Comparison of ENCODE assay signal across 32 cellular contexts in the genomic region with DNA sequence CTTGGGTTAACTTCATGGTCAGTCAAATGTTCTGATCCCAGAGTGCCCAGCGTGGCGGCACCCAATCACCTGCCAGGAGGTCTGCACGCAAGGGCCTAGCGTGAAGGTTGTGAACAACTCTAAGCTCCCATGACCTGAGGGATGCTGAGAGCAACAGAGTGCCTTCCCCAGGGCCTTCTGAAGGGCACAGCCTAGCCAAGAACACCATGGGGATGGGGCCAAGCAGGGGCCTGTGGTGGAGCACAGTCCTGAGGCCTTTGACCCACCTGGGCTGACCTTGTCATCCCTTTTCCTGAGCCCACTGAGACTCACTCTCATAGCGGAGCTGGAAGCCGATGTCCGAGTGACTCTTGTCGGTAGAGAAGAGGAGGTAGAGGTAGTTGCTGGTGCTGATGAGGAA.
"Had no signal": no experiment of that assay in that cellular context is flagged by ENCODE, and none has a peak within 500 bp of the region (broad histone marks: within the 10 kb centered on the region; RNA-seq: fewer than 3 reads in every experiment).

No MANE protein-coding gene starts in this region.

- H3K9me3 ChIP-seq: esophagus squamous epithelium, gastroesophageal sphincter had no signal

- ATAC-seq: activated CD4-positive, CD25-positive, alpha-beta regulatory T cell treated with anti-CD3 and anti-CD28 coated beads, Interleukin-2, amount 50 U/mL, for 24 hours; activated CD8-positive, alpha-beta memory T cell treated with anti-CD3 and anti-CD28 coated beads, Interleukin-2, amount 10 ng/mL, durations not matched to agents 7 days and 5 days; activated CD8-positive, alpha-beta T cell treated with anti-CD3 and anti-CD28 coated beads for 36 hours; activated T-cell treated with anti-CD3 and anti-CD28 coated beads, Interleukin-2, amount 50 U/mL, for 72 hours; effector memory CD8-positive, alpha-beta T cell; gastroesophageal sphincter; T-helper 17 cell had no signal

- H3K36me3 ChIP-seq: brain microvascular endothelial cell, esophagus squamous epithelium, gastroesophageal sphincter, WERI-Rb-1 had no signal

- H3K4me3 ChIP-seq: coronary artery, dorsolateral prefrontal cortex, esophagus squamous epithelium, gastroesophageal sphincter had no signal

- FAIRE-seq: astrocyte had no signal

- H3K4me3 Mint-ChIP-seq: activated B cell treated with CpG ODN at 0.5 μM for 24 hours; activated CD8-positive, alpha-beta memory T cell treated with anti-CD3 and anti-CD28 coated beads, Interleukin-2, amount 10 ng/mL, durations not matched to agents 7 days and 5 days; activated CD8-positive, alpha-beta T cell treated with anti-CD3 and anti-CD28 coated beads for 36 hours; activated naive CD4-positive, alpha-beta T cell treated with anti-CD3 and anti-CD28 coated beads, Interleukin-2, amount 10 ng/mL, durations not matched to agents 7 days and 5 days; activated naive CD8-positive, alpha-beta T cell; activated T-cell treated with anti-CD3 and anti-CD28 coated beads, Interleukin-2, amount 50 U/mL, for 24 hours; activated T-cell treated with anti-CD3 and anti-CD28 coated beads, Interleukin-2, amount 50 U/mL, for 72 hours; central memory CD8-positive, alpha-beta T cell; dendritic cell treated with granulocyte-macrophage colony-stimulating factor and Interleukin-4, amounts not matched to agents 40 ng/mL and 50 ng/mL, for 4 days; effector memory CD8-positive, alpha-beta T cell; T-helper 17 cell; T-helper 2 cell treated with Interferon-gamma antibody and Interleukin-4, amounts not matched to agents 5 μg/mL and 100 μg/mL, for 36 hours had no signal

- H3K27me3 ChIP-seq: brain microvascular endothelial cell, dorsolateral prefrontal cortex had no signal

- H3K27ac ChIP-seq: brain microvascular endothelial cell, coronary artery, esophagus squamous epithelium, gastroesophageal sphincter, WERI-Rb-1 had no signal

- H3K4me1 Mint-ChIP-seq: activated B cell treated with CpG ODN at 0.5 μM for 24 hours; activated CD8-positive, alpha-beta memory T cell treated with anti-CD3 and anti-CD28 coated beads, Interleukin-2, amount 10 ng/mL, durations not matched to agents 7 days and 5 days; activated naive CD4-positive, alpha-beta T cell treated with anti-CD3 and anti-CD28 coated beads, Interleukin-2, amount 10 ng/mL, durations not matched to agents 7 days and 5 days; central memory CD8-positive, alpha-beta T cell; T-helper 17 cell had no signal

- H3K27ac Mint-ChIP-seq: activated B cell treated with CpG ODN at 0.5 μM for 24 hours; activated CD8-positive, alpha-beta memory T cell treated with anti-CD3 and anti-CD28 coated beads, Interleukin-2, amount 10 ng/mL, durations not matched to agents 7 days and 5 days; activated CD8-positive, alpha-beta T cell treated with anti-CD3 and anti-CD28 coated beads for 36 hours; activated naive CD4-positive, alpha-beta T cell treated with anti-CD3 and anti-CD28 coated beads, Interleukin-2, amount 10 ng/mL, durations not matched to agents 7 days and 5 days; activated naive CD8-positive, alpha-beta T cell; activated T-cell treated with anti-CD3 and anti-CD28 coated beads, Interleukin-2, amount 50 U/mL, for 24 hours; activated T-cell treated with anti-CD3 and anti-CD28 coated beads, Interleukin-2, amount 50 U/mL, for 72 hours; dendritic cell treated with granulocyte-macrophage colony-stimulating factor and Interleukin-4, amounts not matched to agents 40 ng/mL and 50 ng/mL, for 4 days; effector memory CD8-positive, alpha-beta T cell; T-helper 17 cell; T-helper 2 cell treated with Interferon-gamma antibody and Interleukin-4, amounts not matched to agents 5 μg/mL and 100 μg/mL, for 36 hours had no signal

- H3K36me3 Mint-ChIP-seq: activated CD8-positive, alpha-beta memory T cell treated with anti-CD3 and anti-CD28 coated beads, Interleukin-2, amount 10 ng/mL, durations not matched to agents 7 days and 5 days; activated naive CD4-positive, alpha-beta T cell treated with anti-CD3 and anti-CD28 coated beads, Interleukin-2, amount 10 ng/mL, durations not matched to agents 7 days and 5 days; activated naive CD8-positive, alpha-beta T cell had no signal

- H3K4me1 ChIP-seq: esophagus squamous epithelium, gastroesophageal sphincter had no signal

- H3K9me3 Mint-ChIP-seq: activated B cell treated with CpG ODN at 0.5 μM for 24 hours; activated CD8-positive, alpha-beta T cell treated with anti-CD3 and anti-CD28 coated beads for 36 hours; activated naive CD4-positive, alpha-beta T cell treated with anti-CD3 and anti-CD28 coated beads, Interleukin-2, amount 10 ng/mL, durations not matched to agents 7 days and 5 days; activated T-cell treated with anti-CD3 and anti-CD28 coated beads, Interleukin-2, amount 50 U/mL, for 24 hours; activated T-cell treated with anti-CD3 and anti-CD28 coated beads, Interleukin-2, amount 50 U/mL, for 72 hours; central memory CD8-positive, alpha-beta T cell; dendritic cell treated with granulocyte-macrophage colony-stimulating factor and Interleukin-4, amounts not matched to agents 40 ng/mL and 50 ng/mL, for 4 days; effector memory CD8-positive, alpha-beta T cell; T-helper 2 cell treated with Interferon-gamma antibody and Interleukin-4, amounts not matched to agents 5 μg/mL and 100 μg/mL, for 36 hours had no signal

- DNase-seq: activated B cell treated with CpG ODN at 0.5 μM for 24 hours; activated CD4-positive, alpha-beta T cell treated with anti-CD3 and anti-CD28 coated beads for 48 hours; activated CD4-positive, alpha-beta T cell treated with anti-CD3 and anti-CD28 coated beads, Interleukin-2, amount 50 U/mL, for 1 hour; activated CD4-positive, alpha-beta T cell treated with anti-CD3 and anti-CD28 coated beads, Interleukin-2, amount 50 U/mL, for 48 hours; activated CD8-positive, alpha-beta memory T cell treated with anti-CD3 and anti-CD28 coated beads, Interleukin-2, amount 10 ng/mL, durations not matched to agents 7 days and 5 days; activated CD8-positive, alpha-beta memory T cell treated with anti-CD3 and anti-CD28 coated beads, Interleukin-2, amount 50 U/mL, for 48 hours; activated CD8-positive, alpha-beta T cell treated with anti-CD3 and anti-CD28 coated beads for 36 hours; activated gamma-delta T cell; activated naive CD4-positive, alpha-beta T cell; activated naive CD4-positive, alpha-beta T cell treated with anti-CD3 and anti-CD28 coated beads, Interleukin-2, amount 10 ng/mL, durations not matched to agents 7 days and 5 days; activated T-cell treated with anti-CD3 and anti-CD28 coated beads for 4 hours; activated T-cell treated with anti-CD3 and anti-CD28 coated beads, Interleukin-2, amount 50 U/mL, for 24 hours; activated T-cell treated with anti-CD3 and anti-CD28 coated beads, Interleukin-2, amount 50 U/mL, for 72 hours; amniotic stem cell; brain microvascular endothelial cell; dorsolateral prefrontal cortex; effector CD4-positive, alpha-beta T cell; effector memory CD8-positive, alpha-beta T cell; esophagus squamous epithelium; foreskin melanocyte; T-helper 1 cell; T-helper 17 cell; T1000; WERI-Rb-1 had no signal

- H3K27me3 Mint-ChIP-seq: activated naive CD4-positive, alpha-beta T cell treated with anti-CD3 and anti-CD28 coated beads, Interleukin-2, amount 10 ng/mL, durations not matched to agents 7 days and 5 days; central memory CD8-positive, alpha-beta T cell had no signal
